34 cellular contexts compared by ENCODE assay signal in the genomic region with DNA sequence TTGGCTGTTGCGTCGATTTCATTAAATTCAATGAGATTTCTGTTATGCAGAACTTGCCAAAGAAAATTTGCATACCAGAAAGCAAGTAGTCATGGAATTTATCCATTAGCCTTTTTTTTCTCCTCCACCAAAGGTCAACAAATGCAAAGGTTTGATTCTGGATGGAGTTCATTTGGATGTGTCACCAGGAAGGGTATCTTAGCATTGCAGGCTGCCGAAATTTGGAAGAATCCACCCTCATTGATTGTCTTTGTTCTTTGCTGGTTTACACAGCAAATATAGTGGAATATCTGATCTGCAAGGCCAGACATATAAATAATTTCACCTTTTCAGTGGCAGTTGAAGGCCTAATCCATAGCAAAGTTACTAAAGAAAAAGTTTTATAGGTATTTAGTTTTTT.
"Had no signal": no experiment of that assay in that cellular context is flagged by ENCODE, and none has a peak within 500 bp of the region (broad histone marks: within the 10 kb centered on the region; RNA-seq: fewer than 3 reads in every experiment).

No MANE protein-coding gene starts in this region.

- FAIRE-seq: astrocyte, bronchial epithelial cell had no signal

- H3K36me3 ChIP-seq: adrenal gland, ascending aorta, brain microvascular endothelial cell, breast epithelium, cardiac muscle cell had no signal

- H3K9me3 ChIP-seq: adrenal gland, ascending aorta, body of pancreas, breast epithelium had no signal

- H3K27ac ChIP-seq: adrenal gland, ascending aorta, body of pancreas, brain microvascular endothelial cell, breast epithelium, cardiac muscle cell had no signal

- H3K27me3 ChIP-seq: adrenal gland, ascending aorta, body of pancreas, brain microvascular endothelial cell, breast epithelium, cardiac muscle cell had no signal

- H3K4me1 ChIP-seq: adrenal gland, ascending aorta, breast epithelium had no signal

- DNase-seq: activated effector memory CD4-positive, alpha-beta T cell treated with anti-CD3 and anti-CD28 coated beads, Interleukin-2, amount 50 U/mL, for 16 hours; activated effector memory CD4-positive, alpha-beta T cell treated with Interleukin-2 at 50 U/mL for 16 hours; activated gamma-delta T cell; activated gamma-delta T cell treated with Interleukin-2 at 50 U/mL for 16 hours; activated naive CD4-positive, alpha-beta T cell; activated naive CD4-positive, alpha-beta T cell treated with anti-CD3 and anti-CD28 coated beads for 36 hours; activated naive CD4-positive, alpha-beta T cell treated with anti-CD3 and anti-CD28 coated beads, Interleukin-2, amount 10 ng/mL, durations not matched to agents 7 days and 5 days; activated naive CD4-positive, alpha-beta T cell treated with anti-CD3 and anti-CD28 coated beads, Interleukin-2, amount 50 U/mL, for 16 hours; activated naive CD4-positive, alpha-beta T cell treated with Interleukin-2 at 50 U/mL for 16 hours; activated naive CD8-positive, alpha-beta T cell treated with anti-CD3 and anti-CD28 coated beads for 36 hours; activated naive CD8-positive, alpha-beta T cell treated with anti-CD3 and anti-CD28 coated beads, Interleukin-2, amount 10 ng/mL, durations not matched to agents 7 days and 5 days; activated naive CD8-positive, alpha-beta T cell treated with anti-CD3 and anti-CD28 coated beads, Interleukin-2, amount 50 U/mL, for 24 hours; activated T-cell treated with anti-CD3 and anti-CD28 coated beads, Interleukin-2, amount 50 U/mL, for 1 hour; activated T-cell treated with anti-CD3 and anti-CD28 coated beads, Interleukin-2, amount 50 U/mL, for 24 hours; activated T-cell treated with anti-CD3 and anti-CD28 coated beads, Interleukin-2, amount 50 U/mL, for 4 hours; activated T-cell treated with anti-CD3 and anti-CD28 coated beads, Interleukin-2, amount 50 U/mL, for 48 hours; activated T-cell treated with anti-CD3 and anti-CD28 coated beads, Interleukin-2, amount 50 U/mL, for 72 hours; adrenal gland; amniotic stem cell; amygdala; anterior cingulate cortex; aorta; body of pancreas; brain microvascular endothelial cell; caudate nucleus; central memory CD4-positive, alpha-beta T cell; cerebellar nuclear complex had no signal

- ATAC-seq: activated naive CD4-positive, alpha-beta T cell treated with anti-CD3 and anti-CD28 coated beads, Interleukin-2, amount 50 U/mL, for 72 hours; activated naive CD8-positive, alpha-beta T cell treated with anti-CD3 and anti-CD28 coated beads, Interleukin-2, amount 50 U/mL, for 24 hours; activated T-cell treated with anti-CD3 and anti-CD28 coated beads, Interleukin-2, amount 50 U/mL, for 4 hours; activated T-cell treated with anti-CD3 and anti-CD28 coated beads, Interleukin-2, amount 50 U/mL, for 72 hours; activated T-helper 17 cell treated with anti-CD3 and anti-CD28 coated beads, Interleukin-2, amount 50 U/mL, for 72 hours; body of pancreas had no signal

- H3K4me3 ChIP-seq: adrenal gland, ascending aorta, body of pancreas, breast epithelium, cardiac muscle cell had no signal
